In genomic region chr21:44932366-44933181, GRCh38 we compare ENCODE assay signal across 8 cellular contexts.
DNase-seq lines count a peak whose midpoint lies in the region; ATAC-seq and TF ChIP-seq lines count a peak whose summit lies in the region.

No MANE protein-coding gene starts in this region.

- H3K9me3 Mint-ChIP-seq in activated naive CD4-positive, alpha-beta T cell treated with anti-CD3 and anti-CD28 coated beads, Interleukin-2, amount 10 ng/mL, durations not matched to agents 7 days and 5 days = peaks cover 3% of the 10 kb centered on the region

- DNase-seq in OCI-M1 (lab: John Stamatoyannopoulos, UW) (peak; percentile 45), hepatic stellate cell (ENCODE audit: low spot score) (peak; percentile 63), NCI-H1417 treated with DMSO at 0.1 percent for 48 hours (lab: John Stamatoyannopoulos, UW) (no peak)
- DNase-seq in activated naive CD4-positive, alpha-beta T cell treated with anti-CD3 and anti-CD28 coated beads, Interleukin-2, amount 10 ng/mL, durations not matched to agents 7 days and 5 days = peak; percentile 80
- DNase-seq in stimulated activated CD4-positive, alpha-beta T cell treated with anti-CD3 and anti-CD28 coated beads, Interleukin-1b, Interleukin-23, amount 100 ng/mL, for 4 hours (ENCODE audit: low read depth in 2 of 2) = peak; percentile 61 to 72
- no peak for DNase-seq in NK-92 treated with Interleukin-12 subunit alpha and Interleukin-12 subunit beta, amount 100 ng/mL, for 24 hours (lab: John Stamatoyannopoulos, UW)

- H3K36me3 Mint-ChIP-seq in activated naive CD4-positive, alpha-beta T cell treated with anti-CD3 and anti-CD28 coated beads, Interleukin-2, amount 10 ng/mL, durations not matched to agents 7 days and 5 days = peaks cover 14% of the 10 kb centered on the region

- H3K27ac Mint-ChIP-seq in activated naive CD4-positive, alpha-beta T cell treated with anti-CD3 and anti-CD28 coated beads, Interleukin-2, amount 10 ng/mL, durations not matched to agents 7 days and 5 days = no peak overlapping the region

- peak; percentile 61 for TF ChIP-seq CTCF in GM12873 (IDR thresholded peaks at IDR 0.05; ENCODE audit: insufficient read depth, low read depth, low read length, missing control alignments)

- peaks cover 42% of the 10 kb centered on the region for H3K4me1 Mint-ChIP-seq in activated naive CD4-positive, alpha-beta T cell treated with anti-CD3 and anti-CD28 coated beads, Interleukin-2, amount 10 ng/mL, durations not matched to agents 7 days and 5 days

- no peak for ATAC-seq in GM18873 (IDR thresholded peaks at IDR 0.05; ENCODE audit: low FRiP score, unreplicated experiment)

- H3K27me3 Mint-ChIP-seq in activated naive CD4-positive, alpha-beta T cell treated with anti-CD3 and anti-CD28 coated beads, Interleukin-2, amount 10 ng/mL, durations not matched to agents 7 days and 5 days = no peaks in the 10 kb centered on the region

- H3K4me3 Mint-ChIP-seq in activated naive CD4-positive, alpha-beta T cell treated with anti-CD3 and anti-CD28 coated beads, Interleukin-2, amount 10 ng/mL, durations not matched to agents 7 days and 5 days = peak overlapping the region; percentile 86

- CTCF ChIA-PET in activated naive CD4-positive, alpha-beta T cell treated with anti-CD3 and anti-CD28 coated beads, Interleukin-2, amount 10 ng/mL, durations not matched to agents 7 days and 5 days (lab: Charles Lee) = interaction anchor here (0.7 to 4.9 kb wide), 18 partner anchors 10 to 206 kb away, joined by 3 to 68 read pairs (median 4); partner anchors contain the start of genes ITGB2 and UBE2G2

Comparison
In these comparisons a context has a peak if more than half of its experiments do, and no peak if none do; other contexts are left out.
1. DNase-seq: peak in OCI-M1 (single experiment), activated naive CD4-positive, alpha-beta T cell treated with anti-CD3 and anti-CD28 coated beads, Interleukin-2, amount 10 ng/mL, durations not matched to agents 7 days and 5 days (single experiment), hepatic stellate cell (single experiment) and stimulated activated CD4-positive, alpha-beta T cell treated with anti-CD3 and anti-CD28 coated beads, Interleukin-1b, Interleukin-23, amount 100 ng/mL, for 4 hours (2 of 2); none in NK-92 treated with Interleukin-12 subunit alpha and Interleukin-12 subunit beta, amount 100 ng/mL, for 24 hours (single experiment) and NCI-H1417 treated with DMSO at 0.1 percent for 48 hours (single experiment).